In genomic region chr7:154473360-154473759, GRCh38 we compare ENCODE assay signal across 34 cellular contexts.
"Had no signal": no experiment of that assay in that cellular context is flagged by ENCODE, and none has a peak within 500 bp of the region (broad histone marks: within the 10 kb centered on the region; RNA-seq: fewer than 3 reads in every experiment).

No MANE protein-coding gene starts in this region.

- H3K9me3 ChIP-seq: MG63 had no signal

- H3K36me3 ChIP-seq: MG63 had no signal

- H3K4me2 ChIP-seq: KMS-11 had no signal

- DNase-seq: Karpas-422, Kasumi-1, KG1, MG63, MM.1S, MV-4-11, NCI-H1048, NCI-H1092, NCI-H1092 treated with DMSO at 0.1 percent for 48 hours, NCI-H1105, NCI-H1105 treated with DMSO at 0.1 percent for 48 hours, NCI-H1417, NCI-H1417 treated with DMSO at 0.1 percent for 48 hours, NCI-H1436, NCI-H1436 treated with DMSO at 0.1 percent for 48 hours, NCI-H146, NCI-H1694, NCI-H1694 treated with DMSO at 0.1 percent for 48 hours, NCI-H187, NCI-H187 treated with DMSO at 0.1 percent for 48 hours, NCI-H1930, NCI-H2029, NCI-H2029 treated with DMSO at 0.1 percent for 48 hours, NCI-H2081, NCI-H2081 treated with DMSO at 0.1 percent for 48 hours, NCI-H2107, NCI-H2171, NCI-H2171 treated with DMSO at 0.1 percent for 48 hours, NCI-H2227 treated with DMSO at 0.1 percent for 48 hours, NCI-H226, NCI-H345, NCI-H446, NCI-H446 treated with DMSO at 0.1 percent for 48 hours had no signal

- H3K4me3 ChIP-seq: MG63 had no signal

- H3K9ac ChIP-seq: KMS-11 had no signal

- H3K27ac ChIP-seq: KMS-11 had no signal

- H3K27me3 ChIP-seq: MG63 had no signal
